Comparison of ENCODE assay signal across 8 cellular contexts in genomic region chr16:81746566-81746965, GRCh38. TPM values are rescaled to one million over a fixed set of nuclear protein-coding genes. Genes with fewer than 3 reads are reported as not detected.
DNase-seq lines count a peak whose midpoint lies in the region; ATAC-seq, FAIRE-seq and TF ChIP-seq lines count a peak whose summit lies in the region.

No MANE protein-coding gene starts in this region.

- H3K9me3 Mint-ChIP-seq in HFFc6: no peaks in the 10 kb centered on the region

- TF ChIP-seq CTCF in A673 (conservative IDR thresholded peaks at IDR 0.05; ENCODE audit: low read depth, low read length) (no peak), HFFc6 (IDR thresholded peaks at IDR 0.05) (no peak), K562 (IDR thresholded peaks at IDR 0.05 in 2 of 3, conservative IDR thresholded peaks at IDR 0.05 in 1 of 3; ENCODE audit: insufficient read depth in 2 of 3, low read depth in 1 of 3, low read length in 3 of 3) (no peak)

- no peaks in the 10 kb centered on the region for H3K9me3 ChIP-seq in A673 (ENCODE audit: low read depth, low read length, poor library complexity, severe bottlenecking)
- peaks cover 6% of the 10 kb centered on the region for H3K9me3 ChIP-seq in K562 (replicated peaks; ENCODE audit: control insufficient read depth, insufficient read depth, low read depth, low read length)

- no peak overlapping the region for H4K5ac ChIP-seq in mesendoderm (ENCODE audit: low read length)

- BruUV-seq in A673 (replicated peaks; lab: Mats Ljungman, UMichigan) (no TSS peak), K562 (replicated peaks; lab: Mats Ljungman, UMichigan) (no TSS peak)

- TF ChIP-seq POLR2A in K562 (conservative IDR thresholded peaks at IDR 0.05): no peak

- POLR2A ChIA-PET in A673 (lab: Charles Lee; ENCODE audit: low non-redundant PET): no interaction called here
- POLR2A ChIA-PET in K562 (lab: Yijun Ruan, JAX): no interaction called here

- no peak overlapping the region for H3K27ac Mint-ChIP-seq in HFFc6

- no peak overlapping the region for H2BK5ac ChIP-seq in mesendoderm (ENCODE audit: low read length)

- no peaks in the 10 kb centered on the region for H3K79me2 ChIP-seq in K562 (ENCODE audit: control insufficient read depth, insufficient read depth, low read length)
- H3K79me2 ChIP-seq in mesendoderm (ENCODE audit: control insufficient read depth, insufficient read depth, low read length): no peaks in the 10 kb centered on the region

- H3K27ac ChIP-seq in A673 (ENCODE audit: low read depth, low read length, poor library complexity, severe bottlenecking) (no peak overlapping the region), K562 (ENCODE audit: extremely low read depth, low read depth, low read length) (no peak overlapping the region), mesendoderm (ENCODE audit: low read depth, low read length) (no peak overlapping the region)

- H3K56ac ChIP-seq in mesendoderm (ENCODE audit: low read length): no peak overlapping the region

- CTCF ChIA-PET in A673 (lab: Charles Lee) (no interaction called here), K562 (lab: Yijun Ruan, JAX; ENCODE audit: low intra/inter-chr PET ratio) (no interaction called here)

- in situ Hi-C loops in K562 (cut with MboI): loop anchor here (25.0 kb wide), 2 partner anchors 734 to 1209 kb away; partner anchors contain the start of genes CENPN, CMC2 and DYNLRB2

- H3K4me3 ChIP-seq in A673 (ENCODE audit: low read depth, low read length, poor library complexity, severe bottlenecking): peak overlapping the region; percentile 26
- peak overlapping the region; percentile 19 for H3K4me3 ChIP-seq in K562
- no peak overlapping the region for H3K4me3 ChIP-seq in mesendoderm (ENCODE audit: low read length)

- DNase-seq in A673 (ENCODE audit: low spot score) (no peak), HFFc6 (no peak), K562 (ENCODE audit: extremely low read depth in 1 of 4, low spot score in 3 of 4) (no peak), mesendoderm (no peak), C1 segment of cervical spinal cord (lab: John Stamatoyannopoulos, UW) (no peak), NCI-H2029 (lab: John Stamatoyannopoulos, UW) (no peak)

- no peaks in the 10 kb centered on the region for H3K9me1 ChIP-seq in K562 (ENCODE audit: control insufficient read depth, insufficient read depth, low read length)

- no peak overlapping the region for H3K4ac ChIP-seq in mesendoderm (ENCODE audit: low read depth, low read length)

- no peaks in the 10 kb centered on the region for H3K79me1 ChIP-seq in mesendoderm (ENCODE audit: low read length)

- intact Hi-C loops in A673 (cut with micrococcal nuclease; ENCODE audit: unreplicated experiment) (no loop called here), K562 (cut with micrococcal nuclease) (no loop called here)

- no peak overlapping the region for H2AK5ac ChIP-seq in mesendoderm (ENCODE audit: low read length)

- no peak overlapping the region for H2BK15ac ChIP-seq in mesendoderm (replicated peaks; ENCODE audit: low read depth)

- H4K20me1 ChIP-seq in K562 (replicated peaks; ENCODE audit: control insufficient read depth, insufficient read depth, low read length): no peaks in the 10 kb centered on the region

- H3K36me3 Mint-ChIP-seq in HFFc6 (ENCODE audit: low read depth): no peaks in the 10 kb centered on the region

- peak overlapping the region; percentile 95 for H2AFZ ChIP-seq in K562 (ENCODE audit: low read depth, low read length)

- H3K4me3 Mint-ChIP-seq in HFFc6: peak overlapping the region; percentile 82

- no peak for TF ChIP-seq RAD21 in K562 (CRISPR knock-in tag; conservative IDR thresholded peaks at IDR 0.05 in 1 of 2, IDR thresholded peaks at IDR 0.05 in 1 of 2)

- peaks cover 3% of the 10 kb centered on the region for H3K4me1 ChIP-seq in A673 (ENCODE audit: insufficient read depth, low read length, poor library complexity, severe bottlenecking)
- H3K4me1 ChIP-seq in K562 (replicated peaks in 1 of 2; ENCODE audit: control insufficient read depth in 2 of 2, insufficient read depth in 2 of 2, low read length in 2 of 2): peaks cover 20 to 27% of the 10 kb centered on the region in 2 experiments
- H3K4me1 ChIP-seq in mesendoderm (ENCODE audit: control insufficient read depth, low read depth, low read length): no peaks in the 10 kb centered on the region

- TF ChIP-seq EP300 in K562 (IDR thresholded peaks at IDR 0.05; ENCODE audit: low read length): no peak

- H3K27me3 ChIP-seq in A673 (replicated peaks; ENCODE audit: insufficient read depth, low read depth, low read length, poor library complexity) (no peaks in the 10 kb centered on the region), K562 (ENCODE audit: control insufficient read depth in 2 of 2, insufficient read depth in 2 of 2, low read length in 2 of 2) (no peaks in the 10 kb centered on the region), mesendoderm (ENCODE audit: insufficient read depth, low read length, poor library complexity) (no peaks in the 10 kb centered on the region)

- no peak overlapping the region for H2BK120ac ChIP-seq in mesendoderm (ENCODE audit: low read depth, low read length)

- ATAC-seq in K562 (no peak; the same call in 2 of the 3 replicates), HG03108 (IDR thresholded peaks at IDR 0.05; ENCODE audit: unreplicated experiment) (no peak), GM21526 (IDR thresholded peaks at IDR 0.05; ENCODE audit: low FRiP score, unreplicated experiment) (no peak)

- peaks cover 1% of the 10 kb centered on the region; the same call in 1 of the 2 replicates for H3K27me3 Mint-ChIP-seq in HFFc6 (ENCODE audit: insufficient read depth)

- 20% methylated on average over 5 of the region's 5 CpGs for WGBS in K562 (ENCODE audit: insufficient coverage, low coverage, missing lambda C conversion rate)
- WGBS in mesendoderm (ENCODE audit: extremely low coverage, insufficient coverage, low lambda C conversion rate): no CpG with 5 or more reads among the region's 5 CpGs

- H3K18ac ChIP-seq in mesendoderm (ENCODE audit: low read length): no peak overlapping the region

- peaks cover 11% of the 10 kb centered on the region for H3K4me1 Mint-ChIP-seq in HFFc6 (ENCODE audit: low read depth)

- H3K36me3 ChIP-seq in A673 (ENCODE audit: insufficient read depth, low read length, poor library complexity, severe bottlenecking): no peaks in the 10 kb centered on the region
- no peaks in the 10 kb centered on the region for H3K36me3 ChIP-seq in K562 (ENCODE audit: control insufficient read depth, insufficient read depth, low read length)
- no peaks in the 10 kb centered on the region for H3K36me3 ChIP-seq in mesendoderm (ENCODE audit: control insufficient read depth, insufficient read depth, low read length)

- H3K4me2 ChIP-seq in K562 (ENCODE audit: insufficient read depth, low read length): peak overlapping the region; percentile 75
- H3K4me2 ChIP-seq in mesendoderm (ENCODE audit: low read length): peak overlapping the region; percentile 4

- FAIRE-seq in K562 (lab: Jason Lieb, UNC): peak; percentile 19

- no peak overlapping the region for H4K8ac ChIP-seq in mesendoderm (ENCODE audit: low read depth, low read length)

- no peak overlapping the region for H3K23ac ChIP-seq in mesendoderm (ENCODE audit: low read length)

- peak overlapping the region in 1 of 2 experiments; percentile 6; a peak in 1 of 4 replicates for H3K9ac ChIP-seq in K562 (ENCODE audit: insufficient read depth in 1 of 2, low read depth in 2 of 2, low read length in 2 of 2)
- H3K9ac ChIP-seq in mesendoderm (ENCODE audit: low read length): no peak overlapping the region

TF ChIP-seq in K562, 482 proteins besides CTCF, POLR2A, EP300 and RAD21 (continues in another document):
- TF ChIP-seq RBM25 (IDR thresholded peaks at IDR 0.05; ENCODE audit: low read depth, low read length, severe bottlenecking): peak; percentile 76
- no peak for TF ChIP-seq EZH2 (IDR thresholded peaks at IDR 0.05; ENCODE audit: borderline replicate concordance, low read depth, low read length)
- TF ChIP-seq DPF2 (IDR thresholded peaks at IDR 0.05): no peak
- TF ChIP-seq ZNF436 (CRISPR knock-in tag; IDR thresholded peaks at IDR 0.05): no peak
- TF ChIP-seq MYC (IDR thresholded peaks at IDR 0.05; ENCODE audit: low read depth, low read length): no peak
- TF ChIP-seq MYC (CRISPR knock-in tag; IDR thresholded peaks at IDR 0.05; ENCODE audit: borderline replicate concordance, low read depth): no peak
- TF ChIP-seq ADNP (tag; IDR thresholded peaks at IDR 0.05): peak; percentile 45; the same call in 1 of the 2 replicates
- no peak for TF ChIP-seq MEF2D (tag; conservative IDR thresholded peaks at IDR 0.05; ENCODE audit: low read depth)
- no peak for TF ChIP-seq HCFC1 (IDR thresholded peaks at IDR 0.05; ENCODE audit: low read depth, low read length)
- peak; percentile 65 for TF ChIP-seq ZNF3 (CRISPR knock-in tag; IDR thresholded peaks at IDR 0.05)
- TF ChIP-seq ZC3H8 (IDR thresholded peaks at IDR 0.05): no peak
- no peak for TF ChIP-seq ZNF174 (CRISPR knock-in tag; IDR thresholded peaks at IDR 0.05)
- TF ChIP-seq MTA1 (IDR thresholded peaks at IDR 0.05; ENCODE audit: borderline replicate concordance): no peak
- no peak for TF ChIP-seq HMG20B (CRISPR knock-in tag; IDR thresholded peaks at IDR 0.05)
- no peak for TF ChIP-seq ZNF778 (CRISPR knock-in tag; IDR thresholded peaks at IDR 0.05)
- no peak for TF ChIP-seq PRMT5 (CRISPR knock-in tag; IDR thresholded peaks at IDR 0.05)

RNA-seq across cellular contexts. Expression of gene PLCG2, which starts 32.5 kb away (rescaled TPM):
- total RNA-seq in A673 (2021) (5.6 and 9.6 TPM in 2 replicates), K562 (2014; rRNA removed) (1.7 and 4.0 TPM in 2 replicates), K562 (2014; rRNA removed; fragmentation: Illumina TruSeq; extraction: Trizol) (2.7 and 3.3 TPM in 2 replicates), K562 (2015; rRNA removed; fragmentation: Illumina TruSeq; extraction: Trizol) (3.9 and 4.0 TPM in 2 replicates), K562 (2021) (7.1 and 8.6 TPM in 2 replicates)
- under 1 TPM; 0.14 to 0.61 (median 0.27) TPM for total RNA-seq in HFFc6 (2021; fragmentation: NEBNext Ultra II Directional; extraction: Animal tissue kit (Norgen Biotek cat#: 25700))
- 18.9 and 24.9 TPM in 2 replicates for total RNA-seq in K562 (2011; cell fraction: chromatin; rRNA removed; ENCODE audit: low replicate concordance)
- 10.9 and 11.8 TPM in 2 replicates for total RNA-seq in K562 (2011; cell fraction: nucleolus; rRNA removed)
- 12.5 and 14.6 TPM in 2 replicates for total RNA-seq in K562 (2011; cell fraction: nucleoplasm; rRNA removed)
- polyA plus RNA-seq in K562 (2011; rRNA removed) (4.2 and 7.9 TPM in 2 replicates), K562 (2014; fragmentation: Illumina TruSeq; extraction: Trizol) (2.6 and 3.1 TPM in 2 replicates), K562 (2014; fragmentation: Nextera tagmentation; extraction: Ambion mirVana) (1 to 10 TPM in 1 of 2 experiments, under 1 TPM in 1; 0.94 to 1.0 TPM), K562 (2014; rRNA removed) (1.9 TPM in 2 replicates)
- polyA plus RNA-seq in K562 (2011; cell fraction: cytosol; rRNA removed): 3.7 and 4.9 TPM in 2 replicates
- polyA plus RNA-seq in K562 (2011; cell fraction: nucleus; rRNA removed): 15.0 and 22.1 TPM in 2 replicates
- 3.7 and 12.8 TPM in 2 replicates for polyA plus RNA-seq in K562 (2012)
- polyA minus RNA-seq in K562 (2011; rRNA and poly(A)+ RNA removed): 9.3 and 12.6 TPM in 2 replicates
- 8.3 and 9.6 TPM in 2 replicates for polyA minus RNA-seq in K562 (2011; cell fraction: cytosol; rRNA and poly(A)+ RNA removed)
- 11.0 and 21.5 TPM in 2 replicates for polyA minus RNA-seq in K562 (2011; cell fraction: nucleus; rRNA and poly(A)+ RNA removed)
- polyA plus RNA-seq in mesendoderm (2013, experiment 1 of 2): 1.6 TPM
- polyA plus RNA-seq in mesendoderm (2013, experiment 2 of 2): 1.3 TPM
